In the genomic region with DNA sequence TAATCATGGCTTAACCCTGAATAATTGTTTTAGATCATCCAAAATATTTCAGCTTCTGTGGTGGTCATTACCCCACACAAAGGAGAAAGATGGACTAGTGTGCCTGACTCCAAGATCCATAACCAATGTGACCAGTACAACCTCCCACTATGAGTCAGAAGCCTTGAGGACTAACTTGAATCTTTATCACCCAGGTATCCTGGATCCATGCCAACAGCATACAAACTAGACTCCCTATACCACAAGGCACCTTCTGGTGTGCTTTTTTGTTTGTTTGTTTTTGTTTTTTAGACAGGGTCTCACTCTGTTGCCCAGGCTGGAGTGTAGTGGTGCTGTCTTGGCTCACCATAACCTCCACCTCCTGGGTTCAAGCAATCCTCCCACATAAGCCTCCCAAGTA, we compare ENCODE assay signal across 29 cellular contexts.
"Had no signal": no experiment of that assay in that cellular context is flagged by ENCODE, and none has a peak within 500 bp of the region (broad histone marks: within the 10 kb centered on the region; RNA-seq: fewer than 3 reads in every experiment).

No MANE protein-coding gene starts in this region.

- H3K36me3 Mint-ChIP-seq: activated naive CD4-positive, alpha-beta T cell treated with anti-CD3 and anti-CD28 coated beads, Interleukin-2, amount 50 U/mL, for 24 hours; memory B cell; naive thymus-derived CD4-positive, alpha-beta T cell; type B pancreatic cell had no signal

- H3K4me1 ChIP-seq: colonic mucosa, right lobe of liver, vagina had no signal

- H3K36me3 ChIP-seq: colonic mucosa, ovary, right lobe of liver, thoracic aorta, vagina, WERI-Rb-1 had no signal

- H3K4me1 Mint-ChIP-seq: activated CD4-positive, alpha-beta memory T cell treated with anti-CD3 and anti-CD28 coated beads, Interleukin-2, amount 10 ng/mL, durations not matched to agents 7 days and 5 days; activated naive CD4-positive, alpha-beta T cell treated with anti-CD3 and anti-CD28 coated beads, Interleukin-2, amount 50 U/mL, for 24 hours; memory B cell; naive thymus-derived CD4-positive, alpha-beta T cell had no signal

- H3K9me3 ChIP-seq: colonic mucosa, ovary, right lobe of liver, thoracic aorta, vagina had no signal

- H3K4me3 ChIP-seq: colonic mucosa, ovary, right lobe of liver, thoracic aorta, vagina had no signal

- H3K27me3 ChIP-seq: colonic mucosa, ovary, right lobe of liver, vagina had no signal

- H3K27ac Mint-ChIP-seq: activated CD4-positive, alpha-beta memory T cell treated with anti-CD3 and anti-CD28 coated beads, Interleukin-2, amount 10 ng/mL, durations not matched to agents 7 days and 5 days; activated naive CD4-positive, alpha-beta T cell treated with anti-CD3 and anti-CD28 coated beads, Interleukin-2, amount 50 U/mL, for 24 hours; activated T-cell treated with anti-CD3 and anti-CD28 coated beads, Interleukin-2, amount 50 U/mL, for 24 hours; activated T-helper 2 cell treated with anti-CD3 and anti-CD28 coated beads, Interferon-gamma antibody, Interleukin-2, Interleukin-4, amounts not matched to agents 10 μg/mL and 5 μg/mL and 100 μg/mL, durations not matched to agents 14 hours and 24 hours and 36 hours; memory B cell; naive thymus-derived CD4-positive, alpha-beta T cell; progenitor cell of endocrine pancreas; T-helper 1 cell treated with Interleukin-12 subunit alpha and Interleukin-12 subunit beta and Interleukin-4 antibody, amounts not matched to agents 30 μg/mL and 1 μg/mL, for 36 hours; type B pancreatic cell had no signal

- DNase-seq: activated CD4-positive, alpha-beta memory T cell treated with anti-CD3 and anti-CD28 coated beads, Interleukin-2, amount 10 ng/mL, durations not matched to agents 7 days and 5 days; activated CD4-positive, alpha-beta T cell treated with anti-CD3 and anti-CD28 coated beads for 48 hours; activated CD8-positive, alpha-beta memory T cell treated with anti-CD3 and anti-CD28 coated beads, Interleukin-2, amount 50 U/mL, for 48 hours; activated T-cell treated with anti-CD3 and anti-CD28 coated beads, Interleukin-2, amount 50 U/mL, for 24 hours; cerebellar nuclear complex; colonic mucosa; effector CD8-positive, alpha-beta T cell; head of caudate nucleus; hippocampal formation; kidney; midbrain; naive thymus-derived CD4-positive, alpha-beta T cell; ovary; right lobe of liver; stimulated activated CD4-positive, alpha-beta T cell treated with anti-CD3 and anti-CD28 coated beads, Interleukin-12 subunit alpha, Interleukin-12 subunit beta, amount 100 ng/mL, for 4 hours; stimulated activated CD4-positive, alpha-beta T cell treated with anti-CD3 and anti-CD28 coated beads, Interleukin-4, amount 100 ng/mL, for 1 hour; stimulated activated naive CD8-positive, alpha-beta T cell treated with anti-CD3 and anti-CD28 coated beads, Interleukin-15, Interleukin-2, amounts not matched to agents 100 U/mL and 50 U/mL, for 24 hours; T-helper 9 cell; WERI-Rb-1 had no signal

- H3K9me3 Mint-ChIP-seq: activated CD4-positive, alpha-beta memory T cell treated with anti-CD3 and anti-CD28 coated beads, Interleukin-2, amount 10 ng/mL, durations not matched to agents 7 days and 5 days; activated naive CD4-positive, alpha-beta T cell treated with anti-CD3 and anti-CD28 coated beads, Interleukin-2, amount 50 U/mL, for 24 hours; activated T-cell treated with anti-CD3 and anti-CD28 coated beads, Interleukin-2, amount 50 U/mL, for 24 hours; activated T-helper 2 cell treated with anti-CD3 and anti-CD28 coated beads, Interferon-gamma antibody, Interleukin-2, Interleukin-4, amounts not matched to agents 10 μg/mL and 5 μg/mL and 100 μg/mL, durations not matched to agents 14 hours and 24 hours and 36 hours; memory B cell; naive thymus-derived CD4-positive, alpha-beta T cell; T-helper 1 cell treated with Interleukin-12 subunit alpha and Interleukin-12 subunit beta and Interleukin-4 antibody, amounts not matched to agents 30 μg/mL and 1 μg/mL, for 36 hours had no signal

- H3K27ac ChIP-seq: colonic mucosa, ovary, right lobe of liver, thoracic aorta, vagina, WERI-Rb-1 had no signal

- FAIRE-seq: endometrium, kidney, TTC549 had no signal

- H3K4me3 Mint-ChIP-seq: activated CD4-positive, alpha-beta memory T cell treated with anti-CD3 and anti-CD28 coated beads, Interleukin-2, amount 10 ng/mL, durations not matched to agents 7 days and 5 days; activated naive CD4-positive, alpha-beta T cell treated with anti-CD3 and anti-CD28 coated beads, Interleukin-2, amount 50 U/mL, for 24 hours; activated T-cell treated with anti-CD3 and anti-CD28 coated beads, Interleukin-2, amount 50 U/mL, for 24 hours; memory B cell; naive thymus-derived CD4-positive, alpha-beta T cell; T-helper 1 cell treated with Interleukin-12 subunit alpha and Interleukin-12 subunit beta and Interleukin-4 antibody, amounts not matched to agents 30 μg/mL and 1 μg/mL, for 36 hours; type B pancreatic cell had no signal
